In the genomic region with DNA sequence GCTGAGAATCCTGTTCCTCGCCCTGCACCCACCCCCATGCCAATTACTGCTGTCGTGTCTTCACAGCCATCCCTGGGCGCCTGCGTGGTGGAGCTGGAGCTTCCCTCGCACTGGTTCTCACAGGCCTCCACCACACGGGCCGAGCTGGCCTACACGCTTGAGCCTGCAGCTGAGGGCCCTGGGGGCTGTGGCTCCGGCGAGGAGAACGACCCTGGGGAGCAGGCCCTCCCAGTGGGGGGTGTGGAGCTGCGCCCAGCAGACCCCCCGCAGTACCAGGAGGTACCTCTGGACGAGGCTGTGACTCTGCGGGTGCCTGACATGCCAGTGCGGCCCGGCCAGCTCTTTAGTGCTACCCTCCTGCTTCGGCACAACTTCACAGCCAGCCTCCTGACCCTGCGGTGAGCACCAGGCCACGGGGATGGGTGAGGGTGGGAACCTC, we compare ENCODE assay signal across 20 cellular contexts. TPM values are rescaled to one million over a fixed set of nuclear protein-coding genes. Genes with fewer than 3 reads are reported as not detected.
DNase-seq lines count a peak whose midpoint lies in the region; ATAC-seq and TF ChIP-seq lines count a peak whose summit lies in the region.
"Had no signal": no experiment of that assay in that cellular context is flagged by ENCODE, and none has a peak within 500 bp of the region (broad histone marks: within the 10 kb centered on the region; RNA-seq: fewer than 3 reads in every experiment).

No MANE protein-coding gene starts in this region.

- no peak overlapping the region for H3K4me3 Mint-ChIP-seq in activated naive CD8-positive, alpha-beta T cell treated with anti-CD3 and anti-CD28 coated beads, Interleukin-2, amount 10 ng/mL, durations not matched to agents 7 days and 5 days
- no peak overlapping the region for H3K4me3 Mint-ChIP-seq in activated naive CD8-positive, alpha-beta T cell treated with anti-CD3 and anti-CD28 coated beads, Interleukin-2, amount 50 U/mL, for 24 hours
- H3K4me3 Mint-ChIP-seq: B cell; CD8-positive, alpha-beta T cell; H9 had no signal

- H3K36me3 ChIP-seq in H7 (replicated peaks; ENCODE audit: control insufficient read depth, insufficient read depth, low read length) (peaks cover 16% of the 10 kb centered on the region), upper lobe of right lung (no peaks in the 10 kb centered on the region)

- TF ChIP-seq CTCF in upper lobe of right lung (IDR thresholded peaks at IDR 0.05): no peak

- no peaks in the 10 kb centered on the region for H3K9me3 ChIP-seq in upper lobe of right lung
- H3K9me3 ChIP-seq: BLaER1, Caco-2 had no signal

- H3K27ac ChIP-seq in upper lobe of right lung: no peak overlapping the region
- H3K27ac ChIP-seq: 22Rv1, BLaER1, C4-2B, GM23248 had no signal

- no peak for ATAC-seq in activated naive CD8-positive, alpha-beta T cell treated with anti-CD3 and anti-CD28 coated beads, Interleukin-2, amount 10 ng/mL, durations not matched to agents 7 days and 5 days (ENCODE audit: low read depth)
- ATAC-seq in activated naive CD8-positive, alpha-beta T cell treated with anti-CD3 and anti-CD28 coated beads, Interleukin-2, amount 50 U/mL, for 24 hours: no peak
- ATAC-seq in upper lobe of right lung (no peak), GM18517 (IDR thresholded peaks at IDR 0.05; ENCODE audit: unreplicated experiment) (no peak)
- ATAC-seq: CD8-positive, alpha-beta T cell; HCT116 had no signal

- peaks cover 7% of the 10 kb centered on the region for H3K27me3 ChIP-seq in H7 (ENCODE audit: control insufficient read depth, insufficient read depth, low read length)
- peaks cover 9% of the 10 kb centered on the region for H3K27me3 ChIP-seq in upper lobe of right lung

- H3K4me1 ChIP-seq in upper lobe of right lung: peaks cover 15% of the 10 kb centered on the region

- H3K36me3 Mint-ChIP-seq in activated naive CD8-positive, alpha-beta T cell treated with anti-CD3 and anti-CD28 coated beads, Interleukin-2, amount 10 ng/mL, durations not matched to agents 7 days and 5 days: no peaks in the 10 kb centered on the region
- H3K36me3 Mint-ChIP-seq in activated naive CD8-positive, alpha-beta T cell treated with anti-CD3 and anti-CD28 coated beads, Interleukin-2, amount 50 U/mL, for 24 hours (ENCODE audit: low read depth): peaks cover under 1% of the 10 kb centered on the region
- H3K36me3 Mint-ChIP-seq: CD8-positive, alpha-beta T cell had no signal

- intact Hi-C loops in posterior vena cava (cut with DNase I) (loop anchor here in 1 of 2 donors (10.0 kb wide), 1 partner anchor 196 kb away; no protein-coding TSS in a partner anchor), upper lobe of right lung (cut with DNase I) (no loop called here)

- H3K4me3 ChIP-seq in H7 (ENCODE audit: insufficient read depth, low read depth, low read length) (no peak overlapping the region), upper lobe of right lung (no peak overlapping the region)
- H3K4me3 ChIP-seq: BLaER1, GM23248 had no signal

- peak; percentile 25 for DNase-seq in activated naive CD8-positive, alpha-beta T cell treated with anti-CD3 and anti-CD28 coated beads, Interleukin-2, amount 10 ng/mL, durations not matched to agents 7 days and 5 days
- no peak for DNase-seq in activated naive CD8-positive, alpha-beta T cell treated with anti-CD3 and anti-CD28 coated beads, Interleukin-2, amount 50 U/mL, for 24 hours
- DNase-seq in H7: peak; percentile 46
- DNase-seq in posterior vena cava (ENCODE audit: low spot score): peak; percentile 75
- peak; percentile 61 for DNase-seq in upper lobe of right lung
- DNase-seq in iPS-NIHi11 (ENCODE audit: low spot score): no peak
- DNase-seq: CD4-positive, CD25-positive, alpha-beta regulatory T cell; CD8-positive, alpha-beta T cell; DMS153; DND-41; GM23248; H9 had no signal

- H3K9me3 Mint-ChIP-seq in activated naive CD8-positive, alpha-beta T cell treated with anti-CD3 and anti-CD28 coated beads, Interleukin-2, amount 10 ng/mL, durations not matched to agents 7 days and 5 days: no peaks in the 10 kb centered on the region
- no peaks in the 10 kb centered on the region for H3K9me3 Mint-ChIP-seq in activated naive CD8-positive, alpha-beta T cell treated with anti-CD3 and anti-CD28 coated beads, Interleukin-2, amount 50 U/mL, for 24 hours
- H3K9me3 Mint-ChIP-seq: CD4-positive, CD25-positive, alpha-beta regulatory T cell; CD8-positive, alpha-beta T cell; H9 had no signal

- H3K27me3 Mint-ChIP-seq in activated naive CD8-positive, alpha-beta T cell treated with anti-CD3 and anti-CD28 coated beads, Interleukin-2, amount 10 ng/mL, durations not matched to agents 7 days and 5 days: peaks cover 30% of the 10 kb centered on the region
- H3K27me3 Mint-ChIP-seq in activated naive CD8-positive, alpha-beta T cell treated with anti-CD3 and anti-CD28 coated beads, Interleukin-2, amount 50 U/mL, for 24 hours: peaks cover 22% of the 10 kb centered on the region

- peaks cover 6% of the 10 kb centered on the region for H3K4me1 Mint-ChIP-seq in activated naive CD8-positive, alpha-beta T cell treated with anti-CD3 and anti-CD28 coated beads, Interleukin-2, amount 10 ng/mL, durations not matched to agents 7 days and 5 days
- H3K4me1 Mint-ChIP-seq in activated naive CD8-positive, alpha-beta T cell treated with anti-CD3 and anti-CD28 coated beads, Interleukin-2, amount 50 U/mL, for 24 hours: peaks cover 18% of the 10 kb centered on the region

- no peak overlapping the region for H3K27ac Mint-ChIP-seq in activated naive CD8-positive, alpha-beta T cell treated with anti-CD3 and anti-CD28 coated beads, Interleukin-2, amount 10 ng/mL, durations not matched to agents 7 days and 5 days
- H3K27ac Mint-ChIP-seq in activated naive CD8-positive, alpha-beta T cell treated with anti-CD3 and anti-CD28 coated beads, Interleukin-2, amount 50 U/mL, for 24 hours: no peak overlapping the region
- H3K27ac Mint-ChIP-seq: B cell; CD4-positive, CD25-positive, alpha-beta regulatory T cell; CD8-positive, alpha-beta T cell; H9 had no signal

- POLR2A ChIA-PET in activated naive CD8-positive, alpha-beta T cell treated with anti-CD3 and anti-CD28 coated beads, Interleukin-2, amount 10 ng/mL, durations not matched to agents 7 days and 5 days (lab: Charles Lee): interaction anchor here (1.5 kb wide), 1 partner anchor 9 kb away, joined by 3 read pairs; no protein-coding TSS in a partner anchor

RNA-seq across cellular contexts. Expression of a gene that starts 4.3 kb away (rescaled TPM):
- 1 to 10 TPM in 1 of 2 experiments, under 1 TPM in 1; 0.80 to 1.3 TPM for total RNA-seq in activated naive CD8-positive, alpha-beta T cell treated with anti-CD3 and anti-CD28 coated beads, Interleukin-2, amount 10 ng/mL, durations not matched to agents 7 days and 5 days
- total RNA-seq in H7 (2014; rRNA removed; shearing (Covaris generic)): 66.0 and 73.9 TPM in 2 replicates
- total RNA-seq in posterior vena cava (1 to 10 TPM; 5.4 to 7.7 TPM), upper lobe of right lung (18.4 TPM)
- total RNA-seq: CD4-positive, CD25-positive, alpha-beta regulatory T cell; CD8-positive, alpha-beta T cell had no signal

RNA-seq across cellular contexts. Expression of a gene that starts 14.6 kb away (rescaled TPM):
- total RNA-seq in activated naive CD8-positive, alpha-beta T cell treated with anti-CD3 and anti-CD28 coated beads, Interleukin-2, amount 10 ng/mL, durations not matched to agents 7 days and 5 days: 100 to 1,000 TPM in 1 of 2 experiments, 10 to 100 TPM in 1; 97.8 to 102 TPM
- total RNA-seq in H7 (2014; rRNA removed; shearing (Covaris generic)): 30.6 and 35.1 TPM in 2 replicates
- total RNA-seq in posterior vena cava: 100 to 1,000 TPM; 118 to 125 TPM
- total RNA-seq in upper lobe of right lung: 156 TPM

RNA-seq across cellular contexts. Expression of a gene that starts 22.2 kb away (rescaled TPM):
- total RNA-seq in activated naive CD8-positive, alpha-beta T cell treated with anti-CD3 and anti-CD28 coated beads, Interleukin-2, amount 10 ng/mL, durations not matched to agents 7 days and 5 days: 100 to 1,000 TPM in 1 of 2 experiments, 10 to 100 TPM in 1; 97.7 to 103 TPM
- 93.8 and 123 TPM in 2 replicates for total RNA-seq in H7 (2014; rRNA removed; shearing (Covaris generic))
- total RNA-seq in posterior vena cava: 10 to 100 TPM; 47.6 to 50.9 TPM
- 59.8 TPM for total RNA-seq in upper lobe of right lung

RNA-seq across cellular contexts. Expression of a gene that starts 23.4 kb away (rescaled TPM):
- total RNA-seq in activated naive CD8-positive, alpha-beta T cell treated with anti-CD3 and anti-CD28 coated beads, Interleukin-2, amount 10 ng/mL, durations not matched to agents 7 days and 5 days: 1 to 10 TPM; 7.2 to 7.4 TPM
- total RNA-seq in H7 (2014; rRNA removed; shearing (Covaris generic)): 2.7 and 6.1 TPM in 2 replicates
- total RNA-seq in posterior vena cava (10 to 100 TPM; 27.4 to 29.3 TPM), upper lobe of right lung (139 TPM)

RNA-seq across cellular contexts. Expression of a gene that starts 42.9 kb away (rescaled TPM):
- 100 to 1,000 TPM; 274 to 285 TPM for total RNA-seq in activated naive CD8-positive, alpha-beta T cell treated with anti-CD3 and anti-CD28 coated beads, Interleukin-2, amount 10 ng/mL, durations not matched to agents 7 days and 5 days
- total RNA-seq in H7 (2014; rRNA removed; shearing (Covaris generic)): not detected in 2 replicates
- under 1 TPM; 0.43 to 0.93 TPM for total RNA-seq in posterior vena cava
- 3.9 TPM for total RNA-seq in upper lobe of right lung
- total RNA-seq: GM23248, H1, H9 had no signal

Comparison
In these comparisons a context has a peak if more than half of its experiments do, and no peak if none do; other contexts are left out.
1. DNase-seq: peak in activated naive CD8-positive, alpha-beta T cell treated with anti-CD3 and anti-CD28 coated beads, Interleukin-2, amount 10 ng/mL, durations not matched to agents 7 days and 5 days (single experiment), H7 (single experiment), posterior vena cava (single experiment) and upper lobe of right lung (single experiment); none in activated naive CD8-positive, alpha-beta T cell treated with anti-CD3 and anti-CD28 coated beads, Interleukin-2, amount 50 U/mL, for 24 hours (single experiment) and iPS-NIHi11 (single experiment).